Comparison of ENCODE assay signal across 1 cellular context in the genomic region with DNA sequence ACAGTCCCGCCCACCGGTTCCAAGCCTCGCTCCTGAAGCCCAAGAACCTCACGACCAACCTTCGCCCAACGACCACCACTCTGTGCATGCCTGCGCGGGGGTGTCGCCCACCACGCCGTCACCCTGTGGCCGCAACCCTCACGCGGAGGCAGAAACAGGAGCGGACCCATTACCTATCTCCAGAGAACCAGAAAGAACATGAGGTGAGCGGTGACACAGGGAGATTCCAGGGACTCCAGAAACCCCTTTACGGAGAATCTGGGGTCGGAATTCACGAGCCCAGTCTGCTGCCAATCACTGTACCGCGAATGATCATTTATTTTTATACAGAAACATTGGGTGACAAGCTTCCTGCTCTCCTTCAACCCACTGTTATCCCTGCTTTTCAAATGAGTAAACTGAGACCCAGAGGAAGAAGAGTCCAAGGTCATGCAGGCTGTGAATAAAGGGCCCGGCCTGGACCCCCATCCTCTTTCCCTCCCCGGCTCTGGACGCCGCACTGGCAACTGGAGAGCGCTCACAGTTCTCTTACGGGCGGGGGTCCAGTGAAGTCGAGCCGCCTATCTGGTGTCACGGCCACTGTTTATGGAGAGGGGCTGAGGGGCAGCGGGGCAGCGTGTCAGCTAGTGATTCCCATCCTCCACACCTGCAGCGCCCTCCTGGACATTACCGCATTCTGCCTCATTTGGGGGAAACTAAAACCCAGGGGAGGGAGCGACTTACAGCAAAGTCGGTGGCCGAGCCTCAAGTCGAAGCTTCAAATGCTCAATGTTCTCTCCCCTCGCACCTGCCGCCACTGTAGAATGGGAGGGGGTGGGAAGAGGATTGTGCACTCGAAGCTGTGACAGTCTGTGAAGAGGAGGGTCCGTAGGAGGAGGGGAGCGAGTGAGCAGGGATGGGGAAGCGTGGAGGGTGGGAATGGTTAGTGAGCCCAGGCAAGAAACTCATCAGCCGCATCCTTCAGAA.
TF ChIP-seq lines count a peak whose summit lies in the region.

No MANE protein-coding gene starts in this region.

TF ChIP-seq in GM12878, 131 proteins besides CTCF, POLR2A, EP300 and RAD21:
- TF ChIP-seq ZNF24 (IDR thresholded peaks at IDR 0.05) = no peak
- peak; percentile 40; the same call in 1 of the 2 replicates for TF ChIP-seq EZH2 (IDR thresholded peaks at IDR 0.05; ENCODE audit: borderline replicate concordance, control insufficient read depth, low read depth, low read length)
- TF ChIP-seq BMI1 (IDR thresholded peaks at IDR 0.05; ENCODE audit: borderline replicate concordance) = no peak
- TF ChIP-seq TARDBP (IDR thresholded peaks at IDR 0.05; ENCODE audit: borderline replicate concordance) = no peak
